In the genomic region with DNA sequence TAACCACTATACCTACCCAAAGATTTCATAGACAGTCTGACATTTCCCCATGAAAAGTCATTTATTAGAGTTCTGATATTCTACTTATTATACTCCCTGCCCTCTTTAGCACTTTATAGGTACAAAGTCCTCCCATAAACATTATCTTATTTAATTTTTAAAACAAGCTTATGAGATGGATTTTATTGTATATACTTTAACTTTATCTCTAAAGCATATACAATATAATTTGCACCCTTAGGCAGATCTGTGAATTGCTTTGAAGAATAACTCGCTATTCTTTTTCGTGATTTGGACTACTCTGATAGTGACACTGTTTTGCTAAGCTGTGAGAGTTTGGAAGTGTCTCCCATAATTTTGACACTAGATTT, we compare ENCODE assay signal across 18 cellular contexts.
DNase-seq lines count a peak whose midpoint lies in the region; ATAC-seq and TF ChIP-seq lines count a peak whose summit lies in the region.
"Had no signal": no experiment of that assay in that cellular context is flagged by ENCODE, and none has a peak within 500 bp of the region (broad histone marks: within the 10 kb centered on the region; RNA-seq: fewer than 3 reads in every experiment).

No MANE protein-coding gene starts in this region.

- no peak for TF ChIP-seq EP300 in sigmoid colon (IDR thresholded peaks at IDR 0.05)

- peaks cover 24% of the 10 kb centered on the region for H3K4me1 ChIP-seq in mucosa of descending colon (ENCODE audit: low read depth)
- H3K4me1 ChIP-seq in sigmoid colon: peaks cover 2 to 95% (median 77%) of the 10 kb centered on the region in 4 donors
- H3K4me1 ChIP-seq in neural progenitor cell: peaks cover 5% of the 10 kb centered on the region

- no peak overlapping the region for H3K9ac ChIP-seq in neural progenitor cell

- H3K27me3 ChIP-seq in sigmoid colon: no peaks in the 10 kb centered on the region
- no peaks in the 10 kb centered on the region for H3K27me3 ChIP-seq in neural progenitor cell

- H3K27ac ChIP-seq in sigmoid colon: peak overlapping the region in 3 of 4 donors; percentile 66 to 84 (median 81)
- no peak overlapping the region for H3K27ac ChIP-seq in neural progenitor cell
- H3K27ac ChIP-seq: HL-60 had no signal

- H3K9me3 ChIP-seq in mucosa of descending colon (no peaks in the 10 kb centered on the region), sigmoid colon (no peaks in the 10 kb centered on the region), neural progenitor cell (ENCODE audit: low read depth) (no peaks in the 10 kb centered on the region)

- H3K79me2 ChIP-seq in neural progenitor cell (ENCODE audit: low read depth): no peaks in the 10 kb centered on the region

- WGBS in sigmoid colon, 2 donors: 22 to 77% methylated on average over 2 of the region's 2 CpGs

- no peaks in the 10 kb centered on the region for H3K27me3 Mint-ChIP-seq in neural progenitor cell (ENCODE audit: insufficient read depth, low read depth)
- H3K27me3 Mint-ChIP-seq: IgD-negative memory B cell had no signal

- DNase-seq in HT-29 (ENCODE audit: low spot score) (peak; percentile 41), mucosa of descending colon (no peak), sigmoid colon (no peak), neural progenitor cell (ENCODE audit: low spot score) (no peak), KBM-7 (no peak), NAMALWA (ENCODE audit: low spot score) (no peak)
- DNase-seq in activated effector memory CD4-positive, alpha-beta T cell treated with anti-CD3 and anti-CD28 coated beads, Interleukin-2, amount 50 U/mL, for 16 hours: no peak
- DNase-seq: HCEC 1CT, Kasumi-1, MM.1S, NCI-H187, NCI-H2107, NCI-H510A treated with DMSO at 0.1 percent for 48 hours, NCI-H774, Right ventricle myocardium superior had no signal

- H3K36me3 Mint-ChIP-seq in neural progenitor cell: peaks cover 3% of the 10 kb centered on the region

- no peak overlapping the region for H2AFZ ChIP-seq in neural progenitor cell (replicated peaks)
- H2AFZ ChIP-seq: GM23338 had no signal

- no peak overlapping the region for H3K4me3 Mint-ChIP-seq in neural progenitor cell
- H3K4me3 Mint-ChIP-seq: GM23338, IgD-negative memory B cell had no signal

- no peak for TF ChIP-seq CTCF in mucosa of descending colon (IDR thresholded peaks at IDR 0.05)
- TF ChIP-seq CTCF in sigmoid colon (IDR thresholded peaks at IDR 0.05): no peak
- no peak for TF ChIP-seq CTCF in neural progenitor cell (IDR thresholded peaks at IDR 0.05)

- in situ Hi-C loops in KBM-7 (cut with MboI; ENCODE audit: low pct_unique_long_range_greater_than_20kb, low sequenced_read_pairs): no loop called here

- no peak for TF ChIP-seq POLR2A in sigmoid colon (IDR thresholded peaks at IDR 0.05)

- H3K4me1 Mint-ChIP-seq in neural progenitor cell: peaks cover 13% of the 10 kb centered on the region
- H3K4me1 Mint-ChIP-seq: IgD-negative memory B cell had no signal

- no peaks in the 10 kb centered on the region for H4K20me1 ChIP-seq in neural progenitor cell (ENCODE audit: low read depth)

- H3K4me3 ChIP-seq in mucosa of descending colon: no peak overlapping the region
- H3K4me3 ChIP-seq in sigmoid colon: no peak overlapping the region
- H3K4me3 ChIP-seq in neural progenitor cell: no peak overlapping the region
- H3K4me3 ChIP-seq: GM23338 had no signal

- H3F3A ChIP-seq in neural progenitor cell (ENCODE audit: low read depth): no peaks in the 10 kb centered on the region

- intact Hi-C loops in mucosa of descending colon (cut with DNase I, micrococcal nuclease): no loop called here
- intact Hi-C loops in sigmoid colon (cut with DNase I): no loop called here

- H3K9me3 Mint-ChIP-seq in neural progenitor cell: no peaks in the 10 kb centered on the region
- H3K9me3 Mint-ChIP-seq: GM23338, IgD-negative memory B cell had no signal

- peak; percentile 33 for ATAC-seq in mucosa of descending colon
- ATAC-seq: GM23338 had no signal

- no peak overlapping the region for H3K27ac Mint-ChIP-seq in neural progenitor cell
- H3K27ac Mint-ChIP-seq: GM23338, IgD-negative memory B cell had no signal

- H3K36me3 ChIP-seq in mucosa of descending colon (ENCODE audit: low read depth) (no peaks in the 10 kb centered on the region), sigmoid colon (no peaks in the 10 kb centered on the region), neural progenitor cell (no peaks in the 10 kb centered on the region)

- no peak overlapping the region for H3K4me2 ChIP-seq in neural progenitor cell
- H3K4me2 ChIP-seq: GM23338 had no signal
